Comparison of ENCODE assay signal across 18 cellular contexts in the genomic region with DNA sequence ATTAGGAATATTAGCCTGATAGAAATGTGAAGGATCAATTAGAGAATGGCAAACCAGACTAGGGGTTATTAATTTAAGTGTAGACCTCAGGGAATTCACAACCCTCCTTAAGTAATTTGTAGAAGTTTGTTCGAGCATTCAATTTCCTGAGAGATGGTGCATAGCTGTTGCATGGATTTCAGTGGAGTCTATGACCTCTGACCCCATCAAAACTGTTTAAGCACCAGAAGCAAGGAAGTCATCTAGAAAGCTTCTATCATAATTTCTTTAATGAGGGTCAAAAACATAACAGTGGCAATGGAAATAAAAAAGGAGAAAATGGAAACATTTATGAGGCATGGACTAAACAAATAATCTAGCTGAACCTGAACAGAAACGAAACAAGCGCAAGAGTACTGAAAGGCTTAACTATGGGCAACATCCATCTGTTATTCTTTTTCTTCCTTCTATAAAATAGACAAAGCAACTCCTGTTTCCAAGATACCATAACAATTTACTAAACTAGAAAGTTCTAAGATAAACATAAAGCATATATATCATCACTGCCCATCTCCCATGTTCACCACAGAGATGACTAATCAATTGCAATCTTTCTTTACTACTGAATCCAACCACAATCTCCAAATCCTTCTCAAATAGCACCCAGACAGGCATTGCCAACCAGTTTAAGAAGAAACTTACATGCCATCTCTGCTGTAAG.
DNase-seq lines count a peak whose midpoint lies in the region; ATAC-seq and TF ChIP-seq lines count a peak whose summit lies in the region.
"Had no signal": no experiment of that assay in that cellular context is flagged by ENCODE, and none has a peak within 500 bp of the region (broad histone marks: within the 10 kb centered on the region; RNA-seq: fewer than 3 reads in every experiment).

No MANE protein-coding gene starts in this region.

- H3K79me2 ChIP-seq in hepatocyte, result peaks cover 71% of the 10 kb centered on the region

- H3K27ac ChIP-seq in adrenal gland, result no peak overlapping the region
- H3K27ac ChIP-seq in hepatocyte, result no peak overlapping the region
- H3K27ac ChIP-seq: stomach, VCaP had no signal

- H3K4me3 ChIP-seq in AG10803 (ENCODE audit: low read length) (no peak overlapping the region), foreskin fibroblast (ENCODE audit: low read depth in 1 of 2, low read length in 2 of 2) (no peak overlapping the region), adrenal gland (no peak overlapping the region), hepatocyte (no peak overlapping the region)
- H3K4me3 ChIP-seq: mucosa of descending colon, stomach had no signal

- no peaks in the 10 kb centered on the region for H4K20me1 ChIP-seq in hepatocyte (ENCODE audit: insufficient read depth, poor library complexity, severe bottlenecking)

- H3K9me2 ChIP-seq in hepatocyte (replicated peaks; ENCODE audit: insufficient read depth), result no peaks in the 10 kb centered on the region

- H2AFZ ChIP-seq in hepatocyte, result no peak overlapping the region

- no peak overlapping the region for H3K4me2 ChIP-seq in hepatocyte

- WGBS in adrenal gland, 4 donors, result 92 to 94% (median 93%) methylated on average over 3 of the region's 3 CpGs
- WGBS in hepatocyte (ENCODE audit: low lambda C conversion rate, missing lambda C conversion rate), result 76% methylated on average over 3 of the region's 3 CpGs

- TF ChIP-seq POLR2A in adrenal gland (IDR thresholded peaks at IDR 0.05), result no peak

- peaks cover 0 to 8% of the 10 kb centered on the region in 2 donors for H3K4me1 ChIP-seq in adrenal gland (replicated peaks in 1 of 2)
- H3K4me1 ChIP-seq in hepatocyte (ENCODE audit: insufficient read depth), result peaks cover 14% of the 10 kb centered on the region

- H3K36me3 ChIP-seq in adrenal gland (replicated peaks in 1 of 2) (no peaks in the 10 kb centered on the region), hepatocyte (replicated peaks; ENCODE audit: insufficient read depth, low read depth) (no peaks in the 10 kb centered on the region)
- H3K36me3 ChIP-seq: stomach had no signal

- DNase-seq in AG10803 (ENCODE audit: low read depth), result peak; percentile 16
- DNase-seq in LoVo (ENCODE audit: low spot score), result peak; percentile 57
- DNase-seq in amniotic epithelial cell (ENCODE audit: low read depth), result peak; percentile 54
- DNase-seq in foreskin fibroblast, result peak; percentile 32 to 65
- no peak for DNase-seq in NCI-H748 treated with DMSO at 0.1 percent for 48 hours (lab: John Stamatoyannopoulos, UW)
- no peak for DNase-seq in adrenal gland
- DNase-seq in hepatocyte (ENCODE audit: low spot score), result no peak
- DNase-seq: activated CD8-positive, alpha-beta memory T cell treated with anti-CD3 and anti-CD28 coated beads for 24 hours; activated gamma-delta T cell treated with Interleukin-2 at 50 U/mL for 16 hours; effector memory CD8-positive, alpha-beta T cell; head of caudate nucleus; kidney; mucosa of descending colon; NCI-H187 treated with DMSO at 0.1 percent for 48 hours; NCI-H82; stomach had no signal

- no peak for ATAC-seq in GM21526 (IDR thresholded peaks at IDR 0.05; ENCODE audit: low FRiP score, unreplicated experiment)
- ATAC-seq: effector memory CD8-positive, alpha-beta T cell; mucosa of descending colon had no signal

- H3K27me3 ChIP-seq in adrenal gland (no peaks in the 10 kb centered on the region), hepatocyte (no peaks in the 10 kb centered on the region)
- H3K27me3 ChIP-seq: stomach had no signal

- TF ChIP-seq CTCF in AG10803 (conservative IDR thresholded peaks at IDR 0.05; ENCODE audit: low read length) (no peak), foreskin fibroblast (IDR thresholded peaks at IDR 0.05; ENCODE audit: low read depth, low read length) (no peak), adrenal gland (IDR thresholded peaks at IDR 0.05) (no peak), hepatocyte (IDR thresholded peaks at IDR 0.05; ENCODE audit: poor library complexity) (no peak)

- peaks cover 0 to 4% (median 0%) of the 10 kb centered on the region in 3 donors for H3K9me3 ChIP-seq in adrenal gland (replicated peaks in 1 of 3)
- no peaks in the 10 kb centered on the region for H3K9me3 ChIP-seq in hepatocyte (ENCODE audit: low read depth)
- H3K9me3 ChIP-seq: mucosa of descending colon, stomach had no signal

- intact Hi-C loops in adrenal gland (cut with DNase I), result no loop called here

Comparison
In these comparisons a context has a peak if more than half of its experiments do, and no peak if none do; other contexts are left out.
1. DNase-seq: peak in AG10803 (single experiment), LoVo (single experiment), amniotic epithelial cell (single experiment) and foreskin fibroblast (2 of 2); none in NCI-H748 treated with DMSO at 0.1 percent for 48 hours (single experiment), adrenal gland (0 of 7) and hepatocyte (single experiment).